ENCODE assay signal across 9 cellular contexts in genomic region chr4:73019462-73020047, GRCh38. TPM values are rescaled to one million over a fixed set of nuclear protein-coding genes. Genes with fewer than 3 reads are reported as not detected.
DNase-seq lines count a peak whose midpoint lies in the region; ATAC-seq and TF ChIP-seq lines count a peak whose summit lies in the region.
"Had no signal": no experiment of that assay in that cellular context is flagged by ENCODE, and none has a peak within 500 bp of the region (broad histone marks: within the 10 kb centered on the region; RNA-seq: fewer than 3 reads in every experiment).

No MANE protein-coding gene starts in this region.

- in situ Hi-C loops in HAP-1 (cut with MboI; ENCODE audit: low sequenced_read_pairs), result loop anchor here (25.0 kb wide), 2 partner anchors 507 to 707 kb away; no protein-coding TSS in a partner anchor

- TF ChIP-seq EP300 in esophagus muscularis mucosa (IDR thresholded peaks at IDR 0.05), result no peak

- H3K79me2 ChIP-seq in trophoblast cell (ENCODE audit: control insufficient read depth, insufficient read depth, low read length, poor library complexity), result no peaks in the 10 kb centered on the region

- no peak overlapping the region for H3K14ac ChIP-seq in trophoblast cell (ENCODE audit: low read length)

- no peak overlapping the region for H4K8ac ChIP-seq in trophoblast cell (ENCODE audit: low read depth, low read length)

- no peak overlapping the region for H2BK5ac ChIP-seq in trophoblast cell (ENCODE audit: low read depth, low read length, poor library complexity)

- H2BK12ac ChIP-seq in trophoblast cell (ENCODE audit: low read length), result no peak overlapping the region

- H4K12ac ChIP-seq in trophoblast cell (ENCODE audit: low read depth, low read length), result no peak overlapping the region

- H3K36me3 ChIP-seq in HAP-1 (replicated peaks), result no peaks in the 10 kb centered on the region
- H3K36me3 ChIP-seq in esophagus muscularis mucosa, result no peaks in the 10 kb centered on the region
- H3K36me3 ChIP-seq in trophoblast cell (ENCODE audit: control insufficient read depth in 1 of 2, insufficient read depth in 2 of 2, low read length in 2 of 2), result no peaks in the 10 kb centered on the region
- no peaks in the 10 kb centered on the region for H3K36me3 ChIP-seq in MG63
- H3K36me3 ChIP-seq: BLaER1 had no signal

- H3K27me3 ChIP-seq in HAP-1 (ENCODE audit: low read depth) (no peaks in the 10 kb centered on the region), esophagus muscularis mucosa (no peaks in the 10 kb centered on the region), trophoblast cell (ENCODE audit: insufficient read depth, low read length) (no peaks in the 10 kb centered on the region), MG63 (no peaks in the 10 kb centered on the region)
- H3K27me3 ChIP-seq: BLaER1 had no signal

- TF ChIP-seq CTCF in esophagus muscularis mucosa (IDR thresholded peaks at IDR 0.05), result peak; percentile 62 to 76 (median 75)

- no peak overlapping the region for H2BK120ac ChIP-seq in trophoblast cell (ENCODE audit: insufficient read depth, low read length, poor library complexity)

- H3K4me2 ChIP-seq in trophoblast cell (ENCODE audit: low read length), result no peak overlapping the region
- H3K4me2 ChIP-seq: BLaER1 had no signal

- 2% methylated on average over 3 of the region's 3 CpGs for WGBS in esophagus muscularis mucosa
- WGBS in trophoblast cell (ENCODE audit: extremely low coverage, insufficient coverage, insufficient read length), result no CpG with 5 or more reads among the region's 3 CpGs

- ATAC-seq in GM21515 (IDR thresholded peaks at IDR 0.05; ENCODE audit: unreplicated experiment), result no peak

- no peak overlapping the region for H3K4me3 ChIP-seq in HAP-1
- H3K4me3 ChIP-seq in esophagus muscularis mucosa, result no peak overlapping the region
- no peak overlapping the region for H3K4me3 ChIP-seq in trophoblast cell (ENCODE audit: low read depth, low read length)
- no peak overlapping the region for H3K4me3 ChIP-seq in MG63
- H3K4me3 ChIP-seq: BLaER1 had no signal

- H3K4me1 ChIP-seq in HAP-1, result no peaks in the 10 kb centered on the region
- no peaks in the 10 kb centered on the region for H3K4me1 ChIP-seq in esophagus muscularis mucosa
- no peaks in the 10 kb centered on the region for H3K4me1 ChIP-seq in trophoblast cell (ENCODE audit: control insufficient read depth in 1 of 2, insufficient read depth in 2 of 2, low read length in 2 of 2)
- H3K4me1 ChIP-seq: BLaER1 had no signal

- H3K9ac ChIP-seq in trophoblast cell (ENCODE audit: low read length), result no peak overlapping the region
- H3K9ac ChIP-seq: BLaER1 had no signal

- H3K9me3 ChIP-seq in HAP-1 (no peaks in the 10 kb centered on the region), esophagus muscularis mucosa (no peaks in the 10 kb centered on the region), trophoblast cell (ENCODE audit: insufficient read depth, low read depth, low read length) (peaks cover 1% of the 10 kb centered on the region), MG63 (no peaks in the 10 kb centered on the region)
- H3K9me3 ChIP-seq: BLaER1 had no signal

- no peak overlapping the region for H2AFZ ChIP-seq in trophoblast cell (ENCODE audit: insufficient read depth, low read length, poor library complexity)

- no peak overlapping the region for H3K18ac ChIP-seq in trophoblast cell (ENCODE audit: low read length)

- no peak overlapping the region for H3K4ac ChIP-seq in trophoblast cell (ENCODE audit: low read depth, low read length)

- no peak overlapping the region for H3K23ac ChIP-seq in trophoblast cell (ENCODE audit: low read length)

- H2AK5ac ChIP-seq in trophoblast cell (ENCODE audit: low read length), result no peak overlapping the region

- peaks cover 2% of the 10 kb centered on the region for H3K79me1 ChIP-seq in trophoblast cell (ENCODE audit: low read length)

- no peak overlapping the region for H3K27ac ChIP-seq in esophagus muscularis mucosa (replicated peaks in 1 of 4)
- no peak overlapping the region for H3K27ac ChIP-seq in trophoblast cell (ENCODE audit: low read depth, low read length)
- H3K27ac ChIP-seq: BLaER1 had no signal

- TF ChIP-seq POLR2A in esophagus muscularis mucosa (IDR thresholded peaks at IDR 0.05; ENCODE audit: low read depth), result no peak

- intact Hi-C loops in esophagus muscularis mucosa (cut with DNase I), result loop anchor here (2.0 to 5.0 kb wide), 2 partner anchors 319 to 512 kb away; no protein-coding TSS in a partner anchor

- DNase-seq in DMS 273 (lab: John Stamatoyannopoulos, UW; ENCODE audit: unreplicated experiment) (peak; percentile 62), DMS 273 treated with DMSO at 0.1 percent for 48 hours (lab: John Stamatoyannopoulos, UW) (no peak), HAP-1 (ENCODE audit: low spot score in 2 of 2) (peak; percentile 33 to 58), RPMI8226 (peak; percentile 45), esophagus muscularis mucosa (ENCODE audit: extremely low spot score) (no peak), trophoblast cell (peak; percentile 20 to 85), MG63 (no peak)

- H4K91ac ChIP-seq in trophoblast cell (ENCODE audit: low read depth, low read length), result no peak overlapping the region

RNA-seq across cellular contexts. Expression of gene COX18, which starts 50.0 kb away (rescaled TPM):
- total RNA-seq in esophagus muscularis mucosa, result 10 to 100 TPM; 10.4 to 19.0 (median 12.9) TPM
- polyA plus RNA-seq in trophoblast cell (2013), result 9.3 and 9.8 TPM in 2 replicates
- total RNA-seq in MG63 (2014; rRNA removed; shearing (Covaris generic); ENCODE audit: low replicate concordance), result 17.8 and 18.2 TPM in 2 replicates

Comparison
In these comparisons a context has a peak if more than half of its experiments do, and no peak if none do; other contexts are left out.
1. DNase-seq: peak in DMS 273 (single experiment), HAP-1 (2 of 2), RPMI8226 (single experiment) and trophoblast cell (2 of 2); none in DMS 273 treated with DMSO at 0.1 percent for 48 hours (single experiment), esophagus muscularis mucosa (single experiment) and MG63 (single experiment).